1 cellular context compared by ENCODE assay signal in the genomic region with DNA sequence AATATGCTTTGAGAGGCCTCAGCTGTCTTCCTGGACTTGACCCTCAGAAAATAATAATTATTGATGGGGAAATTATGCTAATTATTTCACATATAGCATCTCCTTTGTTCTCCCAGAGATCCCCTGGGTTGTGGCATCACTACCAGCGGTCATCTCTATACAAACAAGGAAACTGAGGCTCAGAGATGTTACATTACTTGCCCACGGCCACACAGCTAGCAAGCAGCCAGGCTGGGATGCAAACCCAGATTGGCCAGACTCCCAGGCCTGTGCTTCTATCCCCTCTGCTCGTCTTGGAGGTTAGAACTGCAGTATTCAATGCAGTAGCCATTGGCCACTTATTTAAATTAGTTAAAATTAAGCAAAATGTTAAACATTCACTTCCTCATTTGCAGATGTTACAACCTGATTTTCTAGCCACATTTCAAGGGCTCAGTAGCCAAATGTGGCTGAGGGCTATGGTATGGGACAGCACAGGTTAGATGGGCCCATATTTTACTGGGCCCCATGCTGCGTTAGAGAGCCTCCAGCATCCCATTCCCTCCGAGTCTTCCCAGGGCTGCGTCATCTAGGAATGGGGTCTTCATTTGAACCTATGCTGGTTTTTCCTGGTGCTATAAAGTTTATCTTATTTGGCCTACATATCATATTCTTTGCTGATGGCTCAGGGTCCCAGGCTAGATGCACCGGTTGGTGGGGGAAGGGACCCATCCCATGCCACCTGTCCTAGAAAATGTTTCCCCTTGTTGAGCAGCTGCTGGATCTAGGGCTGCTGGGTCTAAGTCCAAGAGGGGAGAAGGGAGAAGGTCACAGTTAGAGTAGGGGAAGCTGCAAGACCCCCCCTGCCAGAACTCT.
TF ChIP-seq lines count a peak whose summit lies in the region.

No MANE protein-coding gene starts in this region.

TF ChIP-seq in GM23338, 12 proteins besides CTCF, POLR2A, EP300 and RAD21 (continued from another document):
- TF ChIP-seq, protein P1, sequence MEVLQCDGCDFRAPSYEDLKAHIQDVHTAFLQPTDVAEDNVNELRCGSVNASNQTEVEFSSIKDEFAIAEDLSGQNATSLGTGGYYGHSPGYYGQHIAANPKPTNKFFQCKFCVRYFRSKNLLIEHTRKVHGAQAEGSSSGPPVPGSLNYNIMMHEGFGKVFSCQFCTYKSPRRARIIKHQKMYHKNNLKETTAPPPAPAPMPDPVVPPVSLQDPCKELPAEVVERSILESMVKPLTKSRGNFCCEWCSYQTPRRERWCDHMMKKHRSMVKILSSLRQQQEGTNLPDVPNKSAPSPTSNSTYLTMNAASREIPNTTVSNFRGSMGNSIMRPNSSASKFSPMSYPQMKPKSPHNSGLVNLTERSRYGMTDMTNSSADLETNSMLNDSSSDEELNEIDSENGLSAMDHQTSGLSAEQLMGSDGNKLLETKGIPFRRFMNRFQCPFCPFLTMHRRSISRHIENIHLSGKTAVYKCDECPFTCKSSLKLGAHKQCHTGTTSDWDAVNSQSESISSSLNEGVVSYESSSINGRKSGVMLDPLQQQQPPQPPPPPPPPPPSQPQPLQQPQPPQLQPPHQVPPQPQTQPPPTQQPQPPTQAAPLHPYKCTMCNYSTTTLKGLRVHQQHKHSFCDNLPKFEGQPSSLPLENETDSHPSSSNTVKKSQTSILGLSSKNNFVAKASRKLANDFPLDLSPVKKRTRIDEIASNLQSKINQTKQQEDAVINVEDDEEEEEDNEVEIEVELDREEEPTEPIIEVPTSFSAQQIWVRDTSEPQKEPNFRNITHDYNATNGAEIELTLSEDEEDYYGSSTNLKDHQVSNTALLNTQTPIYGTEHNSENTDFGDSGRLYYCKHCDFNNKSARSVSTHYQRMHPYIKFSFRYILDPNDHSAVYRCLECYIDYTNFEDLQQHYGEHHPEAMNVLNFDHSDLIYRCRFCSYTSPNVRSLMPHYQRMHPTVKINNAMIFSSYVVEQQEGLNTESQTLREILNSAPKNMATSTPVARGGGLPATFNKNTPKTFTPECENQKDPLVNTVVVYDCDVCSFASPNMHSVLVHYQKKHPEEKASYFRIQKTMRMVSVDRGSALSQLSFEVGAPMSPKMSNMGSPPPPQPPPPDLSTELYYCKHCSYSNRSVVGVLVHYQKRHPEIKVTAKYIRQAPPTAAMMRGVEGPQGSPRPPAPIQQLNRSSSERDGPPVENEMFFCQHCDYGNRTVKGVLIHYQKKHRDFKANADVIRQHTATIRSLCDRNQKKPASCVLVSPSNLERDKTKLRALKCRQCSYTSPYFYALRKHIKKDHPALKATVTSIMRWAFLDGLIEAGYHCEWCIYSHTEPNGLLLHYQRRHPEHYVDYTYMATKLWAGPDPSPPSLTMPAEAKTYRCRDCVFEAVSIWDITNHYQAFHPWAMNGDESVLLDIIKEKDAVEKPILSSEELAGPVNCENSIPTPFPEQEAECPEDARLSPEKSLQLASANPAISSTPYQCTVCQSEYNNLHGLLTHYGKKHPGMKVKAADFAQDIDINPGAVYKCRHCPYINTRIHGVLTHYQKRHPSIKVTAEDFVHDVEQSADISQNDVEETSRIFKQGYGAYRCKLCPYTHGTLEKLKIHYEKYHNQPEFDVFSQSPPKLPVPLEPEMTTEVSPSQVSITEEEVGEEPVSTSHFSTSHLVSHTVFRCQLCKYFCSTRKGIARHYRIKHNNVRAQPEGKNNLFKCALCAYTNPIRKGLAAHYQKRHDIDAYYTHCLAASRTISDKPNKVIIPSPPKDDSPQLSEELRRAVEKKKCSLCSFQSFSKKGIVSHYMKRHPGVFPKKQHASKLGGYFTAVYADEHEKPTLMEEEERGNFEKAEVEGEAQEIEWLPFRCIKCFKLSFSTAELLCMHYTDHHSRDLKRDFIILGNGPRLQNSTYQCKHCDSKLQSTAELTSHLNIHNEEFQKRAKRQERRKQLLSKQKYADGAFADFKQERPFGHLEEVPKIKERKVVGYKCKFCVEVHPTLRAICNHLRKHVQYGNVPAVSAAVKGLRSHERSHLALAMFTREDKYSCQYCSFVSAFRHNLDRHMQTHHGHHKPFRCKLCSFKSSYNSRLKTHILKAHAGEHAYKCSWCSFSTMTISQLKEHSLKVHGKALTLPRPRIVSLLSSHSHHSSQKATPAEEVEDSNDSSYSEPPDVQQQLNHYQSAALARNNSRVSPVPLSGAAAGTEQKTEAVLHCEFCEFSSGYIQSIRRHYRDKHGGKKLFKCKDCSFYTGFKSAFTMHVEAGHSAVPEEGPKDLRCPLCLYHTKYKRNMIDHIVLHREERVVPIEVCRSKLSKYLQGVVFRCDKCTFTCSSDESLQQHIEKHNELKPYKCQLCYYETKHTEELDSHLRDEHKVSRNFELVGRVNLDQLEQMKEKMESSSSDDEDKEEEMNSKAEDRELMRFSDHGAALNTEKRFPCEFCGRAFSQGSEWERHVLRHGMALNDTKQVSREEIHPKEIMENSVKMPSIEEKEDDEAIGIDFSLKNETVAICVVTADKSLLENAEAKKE (CRISPR knock-in tag; IDR thresholded peaks at IDR 0.05): no peak
- no peak for TF ChIP-seq JUNB (IDR thresholded peaks at IDR 0.05; ENCODE audit: unreplicated experiment)
- no peak for TF ChIP-seq POLR2AphosphoS5 (IDR thresholded peaks at IDR 0.05; ENCODE audit: low read depth)
- TF ChIP-seq CREB1 (CRISPR knock-in tag; IDR thresholded peaks at IDR 0.05; ENCODE audit: low read depth): no peak
